18 cellular contexts compared by ENCODE assay signal in the genomic region with DNA sequence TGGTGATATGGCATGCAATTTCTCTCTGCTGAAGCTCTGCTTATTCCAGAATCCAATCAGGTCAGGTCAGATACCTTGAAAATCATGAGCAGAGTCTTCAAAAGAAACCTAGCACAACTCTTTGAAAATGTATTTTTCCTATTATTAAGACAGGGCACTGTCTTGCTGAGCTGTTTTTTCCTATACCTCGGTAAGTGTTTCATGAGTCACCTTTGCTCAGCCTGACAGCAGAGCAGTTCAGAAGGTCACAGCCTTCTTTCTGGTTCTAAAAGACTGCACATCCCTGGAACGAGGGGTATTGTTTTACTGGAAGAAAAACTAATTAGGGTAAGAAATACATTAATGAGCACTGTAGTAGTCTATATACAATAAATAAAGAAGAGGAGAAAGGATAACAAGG.
DNase-seq lines count a peak whose midpoint lies in the region; ATAC-seq and TF ChIP-seq lines count a peak whose summit lies in the region.
"Had no signal": no experiment of that assay in that cellular context is flagged by ENCODE, and none has a peak within 500 bp of the region (broad histone marks: within the 10 kb centered on the region; RNA-seq: fewer than 3 reads in every experiment).

No MANE protein-coding gene starts in this region.

- no TSS peak for BruUV-seq in OCI-LY7 (replicated peaks; lab: Mats Ljungman, UMichigan)

- H4K20me1 ChIP-seq in OCI-LY7 (ENCODE audit: insufficient read depth, low read length), result no peaks in the 10 kb centered on the region

- H3K79me2 ChIP-seq in OCI-LY7 (ENCODE audit: insufficient read depth, low read depth, low read length), result no peaks in the 10 kb centered on the region

- DNase-seq in DMS53 (lab: John Stamatoyannopoulos, UW) (peak; percentile 48), OCI-LY7 (ENCODE audit: low spot score) (no peak), epithelial cell of esophagus (ENCODE audit: low read depth) (peak; percentile 47), kidney tubule cell (ENCODE audit: low spot score) (peak; percentile 32), NAMALWA (ENCODE audit: low spot score) (no peak), AG08396 (ENCODE audit: low spot score) (no peak), upper lobe of right lung (no peak), islet precursor cell (no peak)
- DNase-seq: C1 segment of cervical spinal cord; CD8-positive, alpha-beta memory T cell; DMS79; H9; NCI-H1417; NCI-H187 treated with DMSO at 0.1 percent for 48 hours; NCI-H226; NCI-H524; NCI-H82 had no signal

- H3K27ac ChIP-seq in OCI-LY7 (ENCODE audit: low read depth, low read length, poor library complexity, severe bottlenecking) (no peak overlapping the region), upper lobe of right lung (no peak overlapping the region)

- H3K9me3 ChIP-seq in OCI-LY7 (ENCODE audit: low read length) (no peaks in the 10 kb centered on the region), upper lobe of right lung (no peaks in the 10 kb centered on the region)

- no peaks in the 10 kb centered on the region for H3K9me2 ChIP-seq in OCI-LY7 (ENCODE audit: insufficient read depth, low read length)

- H3K4me3 ChIP-seq in OCI-LY7 (ENCODE audit: low read depth, low read length, poor library complexity, severe bottlenecking) (no peak overlapping the region), epithelial cell of esophagus (ENCODE audit: low read length) (no peak overlapping the region), upper lobe of right lung (no peak overlapping the region)

- H3K36me3 ChIP-seq in OCI-LY7 (ENCODE audit: insufficient read depth, low read length) (no peaks in the 10 kb centered on the region), upper lobe of right lung (no peaks in the 10 kb centered on the region)

- no peak for TF ChIP-seq CTCF in OCI-LY7 (conservative IDR thresholded peaks at IDR 0.05; ENCODE audit: low read length)
- TF ChIP-seq CTCF in epithelial cell of esophagus (IDR thresholded peaks at IDR 0.05; ENCODE audit: insufficient read depth, low read depth, low read length, missing control alignments), result no peak
- no peak for TF ChIP-seq CTCF in upper lobe of right lung (IDR thresholded peaks at IDR 0.05)

- no peaks in the 10 kb centered on the region for H3K27me3 ChIP-seq in upper lobe of right lung

- no peak for ATAC-seq in upper lobe of right lung
- ATAC-seq: Right ventricle myocardium inferior had no signal

- intact Hi-C loops in OCI-LY7 (cut with micrococcal nuclease; ENCODE audit: unreplicated experiment), result no loop called here
- intact Hi-C loops in upper lobe of right lung (cut with DNase I), result no loop called here

- POLR2A ChIA-PET in OCI-LY7 (lab: Charles Lee), result no interaction called here

- peak overlapping the region; percentile 57 for H2AFZ ChIP-seq in OCI-LY7 (ENCODE audit: low read length)

- H3K4me2 ChIP-seq in OCI-LY7 (ENCODE audit: low read length), result no peak overlapping the region

- CTCF ChIA-PET in OCI-LY7 (lab: Charles Lee; ENCODE audit: unreplicated experiment), result interaction anchor here (0.5 kb wide), 1 partner anchor 333 kb away, joined by 4 read pairs; no protein-coding TSS in a partner anchor

- H3K4me1 ChIP-seq in OCI-LY7 (ENCODE audit: insufficient read depth, low read length, poor library complexity, severe bottlenecking), result peaks cover 9% of the 10 kb centered on the region
- H3K4me1 ChIP-seq in upper lobe of right lung, result no peaks in the 10 kb centered on the region

Comparison
In these comparisons a context has a peak if more than half of its experiments do, and no peak if none do; other contexts are left out.
1. DNase-seq: peak in DMS53 (single experiment), epithelial cell of esophagus (single experiment) and kidney tubule cell (single experiment); none in OCI-LY7 (single experiment), NAMALWA (single experiment), AG08396 (single experiment), upper lobe of right lung (single experiment) and islet precursor cell (single experiment).